ENCODE assay signal across 1 cellular context in the genomic region with DNA sequence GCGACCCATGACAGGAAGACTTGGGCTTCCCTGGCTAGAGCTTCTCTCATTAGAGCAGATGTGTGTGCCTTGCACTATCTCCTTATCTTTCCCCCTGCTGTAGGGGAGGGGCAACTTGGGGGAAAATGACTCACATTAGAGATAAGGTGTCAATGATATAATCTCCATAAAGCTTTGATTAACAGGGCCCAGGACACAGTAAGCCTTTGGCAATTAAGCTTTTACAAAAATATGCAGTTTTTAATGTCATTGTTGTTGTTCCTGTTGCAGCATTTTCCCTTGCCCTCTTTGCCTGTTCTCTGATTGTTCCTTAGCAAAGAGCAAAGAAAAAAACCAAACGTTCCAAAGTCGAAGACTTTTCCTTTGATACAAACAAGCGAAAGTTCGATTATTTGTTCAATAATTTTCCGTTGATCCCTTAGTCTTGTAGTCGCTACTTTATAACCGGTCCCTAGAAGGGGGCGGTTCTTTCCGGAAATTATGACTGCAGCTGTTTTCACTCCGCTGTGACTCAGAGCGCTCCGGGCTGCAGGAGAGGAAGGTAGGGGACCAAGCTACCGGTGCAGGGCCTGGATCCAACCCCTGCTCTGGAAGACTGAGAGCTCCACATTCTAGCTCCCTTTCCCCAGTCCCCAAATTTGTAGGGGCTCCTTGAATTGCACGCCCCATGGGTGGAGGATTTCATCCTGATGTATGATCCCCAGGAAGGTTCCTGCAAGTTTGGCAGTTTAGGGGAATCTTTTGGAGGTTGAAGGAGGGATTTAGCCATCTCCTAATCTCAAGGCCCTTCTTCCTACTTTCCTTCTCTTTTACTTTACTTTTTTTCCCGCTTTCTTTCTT.
TF ChIP-seq lines count a peak whose summit lies in the region.

A gene with protein sequence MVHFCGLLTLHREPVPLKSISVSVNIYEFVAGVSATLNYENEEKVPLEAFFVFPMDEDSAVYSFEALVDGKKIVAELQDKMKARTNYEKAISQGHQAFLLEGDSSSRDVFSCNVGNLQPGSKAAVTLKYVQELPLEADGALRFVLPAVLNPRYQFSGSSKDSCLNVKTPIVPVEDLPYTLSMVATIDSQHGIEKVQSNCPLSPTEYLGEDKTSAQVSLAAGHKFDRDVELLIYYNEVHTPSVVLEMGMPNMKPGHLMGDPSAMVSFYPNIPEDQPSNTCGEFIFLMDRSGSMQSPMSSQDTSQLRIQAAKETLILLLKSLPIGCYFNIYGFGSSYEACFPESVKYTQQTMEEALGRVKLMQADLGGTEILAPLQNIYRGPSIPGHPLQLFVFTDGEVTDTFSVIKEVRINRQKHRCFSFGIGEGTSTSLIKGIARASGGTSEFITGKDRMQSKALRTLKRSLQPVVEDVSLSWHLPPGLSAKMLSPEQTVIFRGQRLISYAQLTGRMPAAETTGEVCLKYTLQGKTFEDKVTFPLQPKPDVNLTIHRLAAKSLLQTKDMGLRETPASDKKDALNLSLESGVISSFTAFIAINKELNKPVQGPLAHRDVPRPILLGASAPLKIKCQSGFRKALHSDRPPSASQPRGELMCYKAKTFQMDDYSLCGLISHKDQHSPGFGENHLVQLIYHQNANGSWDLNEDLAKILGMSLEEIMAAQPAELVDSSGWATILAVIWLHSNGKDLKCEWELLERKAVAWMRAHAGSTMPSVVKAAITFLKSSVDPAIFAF (plus strand): TSS at position 509 of the 840 bp plus-strand sequence. CDS start 2,062 bp downstream, outside the sequence.

TF ChIP-seq in GM12878, 131 proteins besides CTCF, POLR2A, EP300 and RAD21 (continued from another document):
- TF ChIP-seq, protein P1, sequence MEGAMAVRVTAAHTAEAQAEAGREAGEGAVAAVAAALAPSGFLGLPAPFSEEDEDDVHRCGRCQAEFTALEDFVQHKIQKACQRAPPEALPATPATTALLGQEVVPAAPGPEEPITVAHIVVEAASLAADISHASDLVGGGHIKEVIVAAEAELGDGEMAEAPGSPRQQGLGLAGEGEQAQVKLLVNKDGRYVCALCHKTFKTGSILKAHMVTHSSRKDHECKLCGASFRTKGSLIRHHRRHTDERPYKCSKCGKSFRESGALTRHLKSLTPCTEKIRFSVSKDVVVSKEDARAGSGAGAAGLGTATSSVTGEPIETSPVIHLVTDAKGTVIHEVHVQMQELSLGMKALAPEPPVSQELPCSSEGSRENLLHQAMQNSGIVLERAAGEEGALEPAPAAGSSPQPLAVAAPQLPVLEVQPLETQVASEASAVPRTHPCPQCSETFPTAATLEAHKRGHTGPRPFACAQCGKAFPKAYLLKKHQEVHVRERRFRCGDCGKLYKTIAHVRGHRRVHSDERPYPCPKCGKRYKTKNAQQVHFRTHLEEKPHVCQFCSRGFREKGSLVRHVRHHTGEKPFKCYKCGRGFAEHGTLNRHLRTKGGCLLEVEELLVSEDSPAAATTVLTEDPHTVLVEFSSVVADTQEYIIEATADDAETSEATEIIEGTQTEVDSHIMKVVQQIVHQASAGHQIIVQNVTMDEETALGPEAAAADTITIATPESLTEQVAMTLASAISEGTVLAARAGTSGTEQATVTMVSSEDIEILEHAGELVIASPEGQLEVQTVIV (IDR thresholded peaks at IDR 0.05; ENCODE audit: borderline replicate concordance, partially characterized antibody), result no peak
- no peak for TF ChIP-seq CREM (IDR thresholded peaks at IDR 0.05; ENCODE audit: low read depth)
- TF ChIP-seq RAD51 (IDR thresholded peaks at IDR 0.05), result no peak
- TF ChIP-seq, protein P2, sequence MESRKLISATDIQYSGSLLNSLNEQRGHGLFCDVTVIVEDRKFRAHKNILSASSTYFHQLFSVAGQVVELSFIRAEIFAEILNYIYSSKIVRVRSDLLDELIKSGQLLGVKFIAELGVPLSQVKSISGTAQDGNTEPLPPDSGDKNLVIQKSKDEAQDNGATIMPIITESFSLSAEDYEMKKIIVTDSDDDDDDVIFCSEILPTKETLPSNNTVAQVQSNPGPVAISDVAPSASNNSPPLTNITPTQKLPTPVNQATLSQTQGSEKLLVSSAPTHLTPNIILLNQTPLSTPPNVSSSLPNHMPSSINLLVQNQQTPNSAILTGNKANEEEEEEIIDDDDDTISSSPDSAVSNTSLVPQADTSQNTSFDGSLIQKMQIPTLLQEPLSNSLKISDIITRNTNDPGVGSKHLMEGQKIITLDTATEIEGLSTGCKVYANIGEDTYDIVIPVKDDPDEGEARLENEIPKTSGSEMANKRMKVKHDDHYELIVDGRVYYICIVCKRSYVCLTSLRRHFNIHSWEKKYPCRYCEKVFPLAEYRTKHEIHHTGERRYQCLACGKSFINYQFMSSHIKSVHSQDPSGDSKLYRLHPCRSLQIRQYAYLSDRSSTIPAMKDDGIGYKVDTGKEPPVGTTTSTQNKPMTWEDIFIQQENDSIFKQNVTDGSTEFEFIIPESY (IDR thresholded peaks at IDR 0.05), result no peak
- TF ChIP-seq STAT3 (IDR thresholded peaks at IDR 0.05; ENCODE audit: low read depth, low read length), result 0 out of 2 replicates have a peak, but pooled peaks have one; percentile 23
- TF ChIP-seq GABPA (IDR thresholded peaks at IDR 0.05; ENCODE audit: low read depth), result peak; percentile 48; the same call in 1 of the 2 replicates
- TF ChIP-seq, protein P3, sequence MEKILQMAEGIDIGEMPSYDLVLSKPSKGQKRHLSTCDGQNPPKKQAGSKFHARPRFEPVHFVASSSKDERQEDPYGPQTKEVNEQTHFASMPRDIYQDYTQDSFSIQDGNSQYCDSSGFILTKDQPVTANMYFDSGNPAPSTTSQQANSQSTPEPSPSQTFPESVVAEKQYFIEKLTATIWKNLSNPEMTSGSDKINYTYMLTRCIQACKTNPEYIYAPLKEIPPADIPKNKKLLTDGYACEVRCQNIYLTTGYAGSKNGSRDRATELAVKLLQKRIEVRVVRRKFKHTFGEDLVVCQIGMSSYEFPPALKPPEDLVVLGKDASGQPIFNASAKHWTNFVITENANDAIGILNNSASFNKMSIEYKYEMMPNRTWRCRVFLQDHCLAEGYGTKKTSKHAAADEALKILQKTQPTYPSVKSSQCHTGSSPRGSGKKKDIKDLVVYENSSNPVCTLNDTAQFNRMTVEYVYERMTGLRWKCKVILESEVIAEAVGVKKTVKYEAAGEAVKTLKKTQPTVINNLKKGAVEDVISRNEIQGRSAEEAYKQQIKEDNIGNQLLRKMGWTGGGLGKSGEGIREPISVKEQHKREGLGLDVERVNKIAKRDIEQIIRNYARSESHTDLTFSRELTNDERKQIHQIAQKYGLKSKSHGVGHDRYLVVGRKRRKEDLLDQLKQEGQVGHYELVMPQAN (conservative IDR thresholded peaks at IDR 0.05), result no peak
- no peak for TF ChIP-seq HDAC2 (IDR thresholded peaks at IDR 0.05)
- no peak for TF ChIP-seq ASH2L (IDR thresholded peaks at IDR 0.05; ENCODE audit: borderline replicate concordance, low read depth)
